Comparison of ENCODE assay signal across 5 cellular contexts in the genomic region with DNA sequence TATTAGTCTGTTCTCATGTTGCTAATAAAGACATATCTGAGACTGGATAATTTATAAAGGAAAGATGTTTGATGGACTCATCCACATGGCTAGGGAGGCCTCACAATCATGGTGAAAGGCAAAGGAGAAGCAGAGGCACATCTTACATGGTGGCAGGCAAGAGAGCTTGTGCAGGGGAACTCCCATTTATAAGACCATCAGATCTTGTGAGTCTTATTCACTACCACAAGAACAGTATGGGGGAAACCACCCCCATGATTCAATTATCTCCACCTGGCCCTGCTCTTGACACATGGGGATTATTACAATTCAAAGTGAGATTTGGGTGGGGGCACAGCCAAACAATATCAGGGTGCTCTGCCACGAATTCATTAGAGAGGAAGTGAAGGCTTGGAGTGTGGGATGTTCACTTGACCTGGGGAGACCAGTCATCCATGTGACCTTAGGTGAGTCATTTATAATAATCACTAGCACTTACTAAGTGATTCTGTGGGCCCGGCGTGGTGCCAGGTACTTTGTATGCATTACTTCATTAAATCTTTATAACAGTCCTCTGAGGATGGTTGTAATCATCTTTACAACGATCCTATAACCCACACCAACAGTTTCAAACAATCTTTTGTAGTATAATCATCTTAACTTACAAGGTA. TPM values are rescaled to one million over a fixed set of nuclear protein-coding genes. Genes with fewer than 3 reads are reported as not detected.
"Had no signal": no experiment of that assay in that cellular context is flagged by ENCODE, and none has a peak within 500 bp of the region (broad histone marks: within the 10 kb centered on the region; RNA-seq: fewer than 3 reads in every experiment).

No MANE protein-coding gene starts in this region.

RNA-seq across cellular contexts. Expression of a gene that starts 19.1 kb away (rescaled TPM):
- total RNA-seq: body of pancreas, cardiac septum, chondrocyte, mesenteric fat pad had no signal
- polyA plus RNA-seq: keratinocyte had no signal
